ENCODE assay signal across 3 cellular contexts in genomic region chr17:12596961-12597360, GRCh38.
"Had no signal": no experiment of that assay in that cellular context is flagged by ENCODE, and none has a peak within 500 bp of the region (broad histone marks: within the 10 kb centered on the region; RNA-seq: fewer than 3 reads in every experiment).

No MANE protein-coding gene starts in this region.

- H3K4me3 ChIP-seq: GM12878 had no signal

- DNase-seq: GDM1, GF-D8 had no signal

- ATAC-seq: GM12878 had no signal
